ENCODE assay signal across 8 cellular contexts in the genomic region with DNA sequence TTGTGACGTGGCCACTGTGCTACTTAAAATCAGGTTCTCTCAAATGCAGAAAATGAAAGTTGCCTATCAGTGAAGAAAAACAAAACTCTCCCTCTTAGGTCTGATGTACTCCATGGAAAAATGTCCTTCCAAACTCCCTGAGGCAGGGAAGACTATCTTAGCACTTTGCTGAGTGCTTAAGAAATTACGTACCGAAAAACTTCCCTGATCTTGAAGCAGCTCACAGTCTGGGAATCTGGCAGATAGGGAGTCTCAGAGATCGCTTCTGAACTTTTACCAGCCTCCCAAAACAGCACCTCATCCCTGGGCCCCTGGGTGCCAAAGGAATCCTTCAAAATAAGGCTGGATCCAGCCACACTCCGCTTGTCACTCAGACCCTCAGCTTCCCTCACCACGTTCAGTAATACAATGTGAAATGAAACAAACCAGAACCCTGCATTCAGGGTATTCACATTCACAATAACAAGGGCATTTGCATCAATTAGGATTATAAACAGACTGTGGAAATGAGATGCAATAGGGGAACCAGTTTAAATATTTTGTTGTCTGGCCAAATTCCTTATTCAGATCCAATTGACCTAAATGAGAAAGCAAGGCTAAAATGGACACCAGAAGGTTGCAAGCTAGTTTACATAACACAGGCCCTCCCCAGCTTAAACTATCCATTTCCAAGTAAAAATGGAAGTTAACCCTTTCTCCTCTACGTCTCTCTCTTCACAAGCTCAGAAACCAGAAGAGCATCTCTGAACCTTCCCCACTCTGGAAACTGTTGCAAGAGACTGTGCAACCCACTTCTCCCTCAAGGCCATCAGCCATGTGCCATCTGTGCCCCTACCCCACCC. TPM values are rescaled to one million over a fixed set of nuclear protein-coding genes. Genes with fewer than 3 reads are reported as not detected.
DNase-seq lines count a peak whose midpoint lies in the region; ATAC-seq and TF ChIP-seq lines count a peak whose summit lies in the region.

No MANE protein-coding gene starts in this region.

- POLR2A ChIA-PET in T-cell (lab: Charles Lee) = no interaction called here

- intact Hi-C loops in Right ventricle myocardium superior (cut with DNase I) = no loop called here

- peaks cover 0 to 10% (median 0%) of the 10 kb centered on the region in 4 donors for H3K9me3 ChIP-seq in Peyer's patch
- H3K9me3 ChIP-seq in smooth muscle cell (replicated peaks; ENCODE audit: low read depth) = no peaks in the 10 kb centered on the region

- peaks cover 21% of the 10 kb centered on the region for H3F3A ChIP-seq in smooth muscle cell (ENCODE audit: low read depth)

- H3K36me3 ChIP-seq in Peyer's patch (no peaks in the 10 kb centered on the region), smooth muscle cell (ENCODE audit: low read depth) (peaks cover 4% of the 10 kb centered on the region)

- H4K20me1 ChIP-seq in smooth muscle cell (ENCODE audit: low read depth) = no peaks in the 10 kb centered on the region

- no peaks in the 10 kb centered on the region for H3K27me3 Mint-ChIP-seq in T-cell

- H3K36me3 Mint-ChIP-seq in T-cell = peaks cover 3% of the 10 kb centered on the region

- no peak for TF ChIP-seq CTCF in Peyer's patch (IDR thresholded peaks at IDR 0.05)
- TF ChIP-seq CTCF in smooth muscle cell (IDR thresholded peaks at IDR 0.05; ENCODE audit: borderline replicate concordance, insufficient read depth, poor library complexity, severe bottlenecking) = no peak

- H2AFZ ChIP-seq in smooth muscle cell (ENCODE audit: low read depth) = peak overlapping the region; percentile 12

- ATAC-seq in GM19452 (IDR thresholded peaks at IDR 0.05; ENCODE audit: unreplicated experiment) = peak; percentile 42
- ATAC-seq in Right ventricle myocardium superior (ENCODE audit: poor library complexity) = peak; percentile 38
- ATAC-seq in T-cell (replicated peaks in 1 of 4) = no peak
- no peak for ATAC-seq in GM19324 (IDR thresholded peaks at IDR 0.05; ENCODE audit: low FRiP score, unreplicated experiment)

- peaks cover 97% of the 10 kb centered on the region for H3K79me2 ChIP-seq in smooth muscle cell (ENCODE audit: low read depth)

- no peak for TF ChIP-seq POLR2A in Peyer's patch (IDR thresholded peaks at IDR 0.05)

- DNase-seq in Peyer's patch (no peak), Right ventricle myocardium superior (no peak), smooth muscle cell (lab: John Stamatoyannopoulos, UW; ENCODE audit: unreplicated experiment) (no peak), T-cell (no peak), SW480 (ENCODE audit: low spot score) (no peak), C1 segment of cervical spinal cord (lab: John Stamatoyannopoulos, UW) (no peak)

- no peak overlapping the region for H3K27ac Mint-ChIP-seq in T-cell

- H3K4me1 Mint-ChIP-seq in T-cell = peaks cover 6 to 19% (median 8%) of the 10 kb centered on the region in 3 donors

- no peaks in the 10 kb centered on the region for H3K27me3 ChIP-seq in Peyer's patch
- no peaks in the 10 kb centered on the region for H3K27me3 ChIP-seq in smooth muscle cell (ENCODE audit: low read depth)

- H3K4me3 ChIP-seq in Peyer's patch = peak overlapping the region in 2 of 4 donors; percentile 1 to 15
- peak overlapping the region; percentile 38 for H3K4me3 ChIP-seq in smooth muscle cell

- H3K4me3 Mint-ChIP-seq in T-cell = no peak overlapping the region

- CTCF ChIA-PET in T-cell (lab: Charles Lee) = no interaction called here

- 4% methylated on average over 7 of the region's 7 CpGs for WGBS in smooth muscle cell (ENCODE audit: low lambda C conversion rate)

- peak overlapping the region; percentile 9 to 75 (median 56) for H3K27ac ChIP-seq in Peyer's patch
- peak overlapping the region; percentile 91 for H3K27ac ChIP-seq in smooth muscle cell (ENCODE audit: low read depth)

- H3K4me2 ChIP-seq in smooth muscle cell = peak overlapping the region; percentile 80

- peak overlapping the region; percentile 77 for H3K9ac ChIP-seq in smooth muscle cell (ENCODE audit: low read depth)

- H3K4me1 ChIP-seq in Peyer's patch = peaks cover 0 to 21% (median 10%) of the 10 kb centered on the region in 4 donors
- peaks cover 35% of the 10 kb centered on the region for H3K4me1 ChIP-seq in smooth muscle cell (ENCODE audit: low read depth)

- peaks cover 6 to 9% (median 8%) of the 10 kb centered on the region in 3 donors for H3K9me3 Mint-ChIP-seq in T-cell

RNA-seq across cellular contexts. Expression of a gene that starts 20.9 kb away (rescaled TPM):
- total RNA-seq in Peyer's patch (100 to 1,000 TPM in 1 of 4 donors, 10 to 100 TPM in 3; 18.5 to 128 (median 60.5) TPM), Right ventricle myocardium superior (5.1 TPM), smooth muscle cell (44.7 and 91.5 TPM in 2 replicates), T-cell (10 to 100 TPM in 1 of 5 donors, 1 to 10 TPM in 3, under 1 TPM in 1; 0.77 to 10.4 (median 2.1) TPM)
- polyA plus RNA-seq in smooth muscle cell = 45.1 and 48.9 TPM in 2 replicates

RNA-seq across cellular contexts. Expression of a gene that starts 21.4 kb away (rescaled TPM):
- 10 to 100 TPM in 1 of 4 donors, under 1 TPM in 1, not detected in 2; 0.80 to 10.7 TPM for total RNA-seq in Peyer's patch
- total RNA-seq in Right ventricle myocardium superior = 0.08 TPM
- 0.85 and 1.6 TPM in 2 replicates for total RNA-seq in smooth muscle cell
- 0.91 and 1.2 TPM in 2 replicates for polyA plus RNA-seq in smooth muscle cell
- total RNA-seq in T-cell = 1 to 10 TPM in 1 of 5 donors, under 1 TPM in 2, not detected in 2; 0.25 to 1.3 (median 0.99) TPM

Comparison
In these comparisons a context has a peak if more than half of its experiments do, and no peak if none do; other contexts are left out.
1. ATAC-seq: peak in GM19452 (single experiment) and Right ventricle myocardium superior (single experiment); none in T-cell (0 of 4) and GM19324 (single experiment).